ENCODE assay signal across 8 cellular contexts in genomic region chr13:112689498-112690241, GRCh38. TPM values are rescaled to one million over a fixed set of nuclear protein-coding genes. Genes with fewer than 3 reads are reported as not detected.
DNase-seq lines count a peak whose midpoint lies in the region; ATAC-seq and TF ChIP-seq lines count a peak whose summit lies in the region.

Gene ATP11A (plus strand): TSS chr13:112690038. CDS start chr13:112690417, 379 bp downstream.

- H3K9ac ChIP-seq in OCI-LY1 (ENCODE audit: low read length) = peak within 1 kb of the TSS; percentile 77

- H3K27me3 ChIP-seq in CD8-positive, alpha-beta memory T cell (ENCODE audit: insufficient read depth, low read length, poor library complexity, severe bottlenecking) = no peaks in the 10 kb centered on the region
- peaks cover 14% of the 10 kb centered on the region for H3K27me3 ChIP-seq in OCI-LY1 (ENCODE audit: insufficient read depth, low read length)

- no peaks in the 10 kb centered on the region for H3K9me3 Mint-ChIP-seq in CD8-positive, alpha-beta memory T cell
- no peaks in the 10 kb centered on the region for H3K9me3 Mint-ChIP-seq in endothelial cell (ENCODE audit: unreplicated experiment)

- H4K20me1 ChIP-seq in OCI-LY1 (ENCODE audit: insufficient read depth, low read length) = 0 out of 2 replicates have a peak, but pooled peaks cover 2% of the 10 kb centered on the region

- H3K9me2 ChIP-seq in OCI-LY1 (ENCODE audit: low read depth, low read length) = no peaks in the 10 kb centered on the region

- peak within 1 kb of the TSS; percentile 68 for H3K4me3 ChIP-seq in CD8-positive, alpha-beta memory T cell (ENCODE audit: low read length)
- peak within 1 kb of the TSS; percentile 85 for H3K4me3 ChIP-seq in OCI-LY1 (ENCODE audit: low read depth, low read length, poor library complexity, severe bottlenecking)

- H3K4me1 ChIP-seq in CD8-positive, alpha-beta memory T cell (ENCODE audit: insufficient read depth, low read length) = peaks cover 45% of the 10 kb centered on the region
- peaks cover 45% of the 10 kb centered on the region for H3K4me1 ChIP-seq in OCI-LY1 (ENCODE audit: insufficient read depth, low read length, severe bottlenecking)

- H2AFZ ChIP-seq in OCI-LY1 (ENCODE audit: low read length) = peak within 1 kb of the TSS; percentile 53; the same call in 1 of the 2 replicates

- peak; percentile 71 for ATAC-seq in GM19452 (IDR thresholded peaks at IDR 0.05; ENCODE audit: unreplicated experiment)
- ATAC-seq in HG03575 (IDR thresholded peaks at IDR 0.05; ENCODE audit: extremely low read depth, insufficient number of reproducible peaks, low FRiP score, unreplicated experiment) = peak; percentile 47

- H3K27ac ChIP-seq in CD8-positive, alpha-beta memory T cell (ENCODE audit: low read depth, low read length) = peak within 1 kb of the TSS; percentile 80
- no peak within 1 kb of the TSS for H3K27ac ChIP-seq in OCI-LY1 (ENCODE audit: low read depth, low read length, poor library complexity, severe bottlenecking)

- DNase-seq in CD8-positive, alpha-beta memory T cell = peak; percentile 60 to 84 (median 71)
- peak; percentile 89 for DNase-seq in activated CD8-positive, alpha-beta memory T cell treated with anti-CD3 and anti-CD28 coated beads, Interleukin-2, amount 50 U/mL, for 48 hours
- peak; percentile 82 for DNase-seq in endothelial cell (ENCODE audit: low spot score)
- peak; percentile 92 for DNase-seq in midbrain (lab: John Stamatoyannopoulos, UW)
- DNase-seq in stimulated activated CD8-positive, alpha-beta memory T cell treated with anti-CD3 and anti-CD28 coated beads, Interleukin-15, amount 100 ng/mL, for 4 hours (ENCODE audit: low read depth in 2 of 2) = peak; percentile 46 to 64

- H3K36me3 ChIP-seq in CD8-positive, alpha-beta memory T cell (ENCODE audit: insufficient read depth, low read length) = no peaks in the 10 kb centered on the region
- H3K36me3 ChIP-seq in OCI-LY1 (ENCODE audit: insufficient read depth, low read length) = no peaks in the 10 kb centered on the region; the same call in 1 of the 2 replicates

- H3K4me3 Mint-ChIP-seq in CD8-positive, alpha-beta memory T cell = peak within 1 kb of the TSS; percentile 83 to 95 (median 89)
- peak within 1 kb of the TSS; percentile 97 for H3K4me3 Mint-ChIP-seq in endothelial cell (ENCODE audit: unreplicated experiment)

- CTCF ChIA-PET in CD8-positive, alpha-beta memory T cell (lab: Charles Lee) = interaction anchor here (0.9 kb wide), 1 partner anchor 84 kb away, joined by 3 read pairs; no protein-coding TSS in a partner anchor

- H3K79me2 ChIP-seq in OCI-LY1 (ENCODE audit: insufficient read depth, low read length) = no peaks in the 10 kb centered on the region

- POLR2A ChIA-PET in CD8-positive, alpha-beta memory T cell (lab: Charles Lee) = no interaction called here

- H3F3A ChIP-seq in OCI-LY1 (ENCODE audit: insufficient read depth, low read length) = no peaks in the 10 kb centered on the region

- TF ChIP-seq CTCF in OCI-LY1 (IDR thresholded peaks at IDR 0.05; ENCODE audit: low read length) = no peak
- no peak for TF ChIP-seq CTCF in endothelial cell (IDR thresholded peaks at IDR 0.05; ENCODE audit: unreplicated experiment)

- peaks cover 0 to 9% (median 0%) of the 10 kb centered on the region in 3 donors for H3K36me3 Mint-ChIP-seq in CD8-positive, alpha-beta memory T cell
- peaks cover 9% of the 10 kb centered on the region for H3K36me3 Mint-ChIP-seq in endothelial cell (ENCODE audit: low read depth, unreplicated experiment)

- peaks cover 42 to 55% (median 53%) of the 10 kb centered on the region in 3 donors for H3K4me1 Mint-ChIP-seq in CD8-positive, alpha-beta memory T cell
- peaks cover 53% of the 10 kb centered on the region for H3K4me1 Mint-ChIP-seq in endothelial cell (ENCODE audit: unreplicated experiment)

- H3K27me3 Mint-ChIP-seq in CD8-positive, alpha-beta memory T cell = no peaks in the 10 kb centered on the region
- H3K27me3 Mint-ChIP-seq in endothelial cell (ENCODE audit: unreplicated experiment) = peaks cover 9% of the 10 kb centered on the region

- peak within 1 kb of the TSS; percentile 70 to 98 (median 89) for H3K27ac Mint-ChIP-seq in CD8-positive, alpha-beta memory T cell
- H3K27ac Mint-ChIP-seq in endothelial cell (ENCODE audit: unreplicated experiment) = peak within 1 kb of the TSS; percentile 98

- no peaks in the 10 kb centered on the region for H3K9me3 ChIP-seq in CD8-positive, alpha-beta memory T cell (ENCODE audit: low read length)
- no peaks in the 10 kb centered on the region for H3K9me3 ChIP-seq in OCI-LY1 (ENCODE audit: low read length)

- peak within 1 kb of the TSS; percentile 82 for H3K4me2 ChIP-seq in OCI-LY1 (ENCODE audit: low read length)

RNA-seq across cellular contexts. Expression of gene ATP11A, which starts in this region (rescaled TPM):
- total RNA-seq in CD8-positive, alpha-beta memory T cell = 10 to 100 TPM; 34.0 to 34.6 TPM
- 4.5 TPM for polyA plus RNA-seq in CD8-positive, alpha-beta memory T cell
- total RNA-seq in endothelial cell (ENCODE audit: unreplicated experiment) = 211 TPM
